8 cellular contexts compared by ENCODE assay signal in genomic region chr11:95089620-95090542, GRCh38.
DNase-seq lines count a peak whose midpoint lies in the region; ATAC-seq and TF ChIP-seq lines count a peak whose summit lies in the region.

TSS of gene ENDOD1 (plus strand) at chr11:95089846. CDS start at chr11:95089928, 82 bp downstream.

- no peaks in the 10 kb centered on the region for H3F3A ChIP-seq in OCI-LY1 (ENCODE audit: insufficient read depth, low read length)

- peak; percentile 84 for DNase-seq in COLO668 (lab: John Stamatoyannopoulos, UW; ENCODE audit: unreplicated experiment)
- DNase-seq in activated T-cell treated with anti-CD3 and anti-CD28 coated beads for 48 hours (ENCODE audit: low read depth), result peak; percentile 86
- DNase-seq in erythroblast (lab: John Stamatoyannopoulos, UW), result peak; percentile 90 to 94
- DNase-seq in stimulated activated CD8-positive, alpha-beta memory T cell treated with anti-CD3 and anti-CD28 coated beads, Interleukin-7, amount 100 ng/mL, for 24 hours (ENCODE audit: low read depth), result peak; percentile 58

- H3K4me3 ChIP-seq in OCI-LY1 (ENCODE audit: low read depth, low read length, poor library complexity, severe bottlenecking) (peak within 1 kb of the TSS; percentile 71), muscle layer of colon (ENCODE audit: low read depth in 1 of 2, low read length in 2 of 2) (peak within 1 kb of the TSS; percentile 64 to 80)

- peak; percentile 80 for TF ChIP-seq POLR2A in erythroblast (IDR thresholded peaks at IDR 0.05; ENCODE audit: low read length)

- no peaks in the 10 kb centered on the region for H3K9me2 ChIP-seq in OCI-LY1 (ENCODE audit: low read depth, low read length)

- peak; percentile 83 for ATAC-seq in GM19395 (IDR thresholded peaks at IDR 0.05; ENCODE audit: unreplicated experiment)
- ATAC-seq in HG03521 (IDR thresholded peaks at IDR 0.05; ENCODE audit: unreplicated experiment), result peak; percentile 93

- no peaks in the 10 kb centered on the region for H3K79me2 ChIP-seq in OCI-LY1 (ENCODE audit: insufficient read depth, low read length)

- H3K9me3 ChIP-seq in OCI-LY1 (ENCODE audit: low read length) (no peaks in the 10 kb centered on the region), muscle layer of colon (ENCODE audit: low read length) (no peaks in the 10 kb centered on the region)

- no peaks in the 10 kb centered on the region for H3K36me3 ChIP-seq in OCI-LY1 (ENCODE audit: insufficient read depth, low read length)
- no peaks in the 10 kb centered on the region for H3K36me3 ChIP-seq in muscle layer of colon (ENCODE audit: insufficient read depth, low read length)

- peak within 1 kb of the TSS; percentile 94 for H2AFZ ChIP-seq in OCI-LY1 (ENCODE audit: low read length)

- peaks cover 13% of the 10 kb centered on the region for H3K4me1 ChIP-seq in OCI-LY1 (ENCODE audit: insufficient read depth, low read length, severe bottlenecking)
- H3K4me1 ChIP-seq in muscle layer of colon (ENCODE audit: insufficient read depth, low read length), result peaks cover 24% of the 10 kb centered on the region

- peak within 1 kb of the TSS; percentile 62 for H3K9ac ChIP-seq in OCI-LY1 (ENCODE audit: low read length)
- H3K9ac ChIP-seq in muscle layer of colon (ENCODE audit: low read length), result peak within 1 kb of the TSS; percentile 22

- no peaks in the 10 kb centered on the region for H3K27me3 ChIP-seq in OCI-LY1 (ENCODE audit: insufficient read depth, low read length)
- H3K27me3 ChIP-seq in muscle layer of colon (ENCODE audit: control insufficient read depth in 1 of 2, insufficient read depth in 2 of 2, low read length in 2 of 2), result no peaks in the 10 kb centered on the region

- H4K20me1 ChIP-seq in OCI-LY1 (ENCODE audit: insufficient read depth, low read length), result no peaks in the 10 kb centered on the region

- peak within 1 kb of the TSS; percentile 65 for H3K4me2 ChIP-seq in OCI-LY1 (ENCODE audit: low read length)

- TF ChIP-seq CTCF in OCI-LY1 (IDR thresholded peaks at IDR 0.05; ENCODE audit: low read length), result no peak

- H3K27ac ChIP-seq in OCI-LY1 (ENCODE audit: low read depth, low read length, poor library complexity, severe bottlenecking) (no peak within 1 kb of the TSS), muscle layer of colon (ENCODE audit: low read depth, low read length) (peak within 1 kb of the TSS; percentile 78)
